In the genomic region with DNA sequence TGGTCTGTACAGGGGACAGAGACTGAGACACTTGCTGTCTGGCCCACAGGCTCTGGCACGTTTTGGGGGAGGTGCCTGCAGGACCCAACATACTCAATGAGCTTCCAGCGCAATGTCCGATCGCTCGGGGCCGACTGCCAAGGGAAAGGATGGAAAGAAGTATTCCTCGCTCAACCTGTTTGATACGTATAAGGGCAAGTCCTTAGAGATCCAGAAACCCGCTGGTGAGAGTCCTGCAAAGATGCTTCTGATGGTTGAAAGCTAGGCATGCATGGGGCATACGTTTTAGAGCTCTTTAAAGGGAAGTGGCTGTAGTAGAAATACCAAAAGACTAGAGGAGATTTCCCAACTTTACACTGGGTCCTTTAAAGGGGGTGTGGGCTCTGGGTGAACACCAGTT, we compare ENCODE assay signal across 10 cellular contexts. TPM values are rescaled to one million over a fixed set of nuclear protein-coding genes. Genes with fewer than 3 reads are reported as not detected.
DNase-seq lines count a peak whose midpoint lies in the region; ATAC-seq and TF ChIP-seq lines count a peak whose summit lies in the region.
"Had no signal": no experiment of that assay in that cellular context is flagged by ENCODE, and none has a peak within 500 bp of the region (broad histone marks: within the 10 kb centered on the region; RNA-seq: fewer than 3 reads in every experiment).

No MANE protein-coding gene starts in this region.

- H3K36me3 Mint-ChIP-seq in T-helper 2 cell treated with Interferon-gamma antibody and Interleukin-4, amounts not matched to agents 5 μg/mL and 100 μg/mL, for 36 hours (ENCODE audit: low read depth) = peaks cover 58% of the 10 kb centered on the region

- H3K27me3 Mint-ChIP-seq in T-helper 2 cell treated with Interferon-gamma antibody and Interleukin-4, amounts not matched to agents 5 μg/mL and 100 μg/mL, for 36 hours (ENCODE audit: low read depth) = no peaks in the 10 kb centered on the region
- H3K27me3 Mint-ChIP-seq in stimulated activated naive CD8-positive, alpha-beta T cell treated with anti-CD3 and anti-CD28 coated beads, Interleukin-15, amount 100 ng/mL, for 72 hours = no peaks in the 10 kb centered on the region

- H3K9me3 Mint-ChIP-seq in T-helper 2 cell treated with Interferon-gamma antibody and Interleukin-4, amounts not matched to agents 5 μg/mL and 100 μg/mL, for 36 hours = no peaks in the 10 kb centered on the region
- no peaks in the 10 kb centered on the region for H3K9me3 Mint-ChIP-seq in stimulated activated naive CD8-positive, alpha-beta T cell treated with anti-CD3 and anti-CD28 coated beads, Interleukin-15, amount 100 ng/mL, for 72 hours

- no peak for TF ChIP-seq CTCF in VCaP (conservative IDR thresholded peaks at IDR 0.05)
- TF ChIP-seq CTCF in fibroblast of the aortic adventitia (IDR thresholded peaks at IDR 0.05; ENCODE audit: insufficient read depth, low read length) = no peak

- H3K4me1 Mint-ChIP-seq in T-helper 2 cell treated with Interferon-gamma antibody and Interleukin-4, amounts not matched to agents 5 μg/mL and 100 μg/mL, for 36 hours (ENCODE audit: low read depth) = peaks cover 29% of the 10 kb centered on the region
- H3K4me1 Mint-ChIP-seq in stimulated activated naive CD8-positive, alpha-beta T cell treated with anti-CD3 and anti-CD28 coated beads, Interleukin-15, amount 100 ng/mL, for 72 hours = peaks cover 56% of the 10 kb centered on the region

- peak overlapping the region; percentile 24 for H3K27ac Mint-ChIP-seq in T-helper 2 cell treated with Interferon-gamma antibody and Interleukin-4, amounts not matched to agents 5 μg/mL and 100 μg/mL, for 36 hours
- H3K27ac Mint-ChIP-seq in stimulated activated naive CD8-positive, alpha-beta T cell treated with anti-CD3 and anti-CD28 coated beads, Interleukin-15, amount 100 ng/mL, for 72 hours = peak overlapping the region; percentile 90 to 98

- no peak for ATAC-seq in stimulated activated naive CD8-positive, alpha-beta T cell treated with anti-CD3 and anti-CD28 coated beads, Interleukin-15, amount 100 ng/mL, for 72 hours
- no peak for ATAC-seq in GM21786 (IDR thresholded peaks at IDR 0.05; ENCODE audit: unreplicated experiment)
- ATAC-seq: heart right ventricle had no signal

- DNase-seq in T-helper 2 cell treated with Interferon-gamma antibody and Interleukin-4, amounts not matched to agents 5 μg/mL and 100 μg/mL, for 36 hours (ENCODE audit: low spot score) = no peak
- DNase-seq in T-helper 2 cell (no peak), fibroblast of the aortic adventitia (ENCODE audit: low read depth) (no peak), DMS53 (lab: John Stamatoyannopoulos, UW) (no peak)
- no peak for DNase-seq in stimulated activated naive CD8-positive, alpha-beta T cell treated with anti-CD3 and anti-CD28 coated beads, Interleukin-15, amount 100 ng/mL, for 72 hours
- DNase-seq in stimulated activated CD4-positive, alpha-beta T cell treated with anti-CD3 and anti-CD28 coated beads, Interleukin-4, amount 100 ng/mL, for 24 hours = no peak
- DNase-seq: heart right ventricle had no signal

- peak overlapping the region; percentile 90 for H3K4me3 Mint-ChIP-seq in T-helper 2 cell treated with Interferon-gamma antibody and Interleukin-4, amounts not matched to agents 5 μg/mL and 100 μg/mL, for 36 hours
- H3K4me3 Mint-ChIP-seq in stimulated activated naive CD8-positive, alpha-beta T cell treated with anti-CD3 and anti-CD28 coated beads, Interleukin-15, amount 100 ng/mL, for 72 hours = peak overlapping the region; percentile 78 to 97

- H3K27ac ChIP-seq in VCaP = peak overlapping the region; percentile 95
- H3K27ac ChIP-seq: SJSA1 had no signal

- peak overlapping the region; percentile 93 for H3K4me3 ChIP-seq in fibroblast of the aortic adventitia (ENCODE audit: low read depth, low read length)

RNA-seq across cellular contexts. Expression of a gene that starts 2.2 kb away (rescaled TPM):
- total RNA-seq in fibroblast of the aortic adventitia (ENCODE audit: low replicate concordance) = 24.0 and 68.0 TPM in 2 replicates

RNA-seq across cellular contexts. Expression of a gene that starts 7.6 kb away (rescaled TPM):
- total RNA-seq in fibroblast of the aortic adventitia (ENCODE audit: low replicate concordance) = not detected in 2 replicates
- total RNA-seq: SJSA1 had no signal

RNA-seq across cellular contexts. Expression of a gene that starts 29.8 kb away (rescaled TPM):
- 109 and 161 TPM in 2 replicates for total RNA-seq in fibroblast of the aortic adventitia (ENCODE audit: low replicate concordance)

RNA-seq across cellular contexts. Expression of a gene that starts 29.9 kb away (rescaled TPM):
- total RNA-seq in fibroblast of the aortic adventitia (ENCODE audit: low replicate concordance) = not detected in 2 replicates
- total RNA-seq: SJSA1 had no signal

RNA-seq across cellular contexts. Expression of a gene that starts 33.0 kb away (rescaled TPM):
- total RNA-seq in fibroblast of the aortic adventitia (ENCODE audit: low replicate concordance) = 2.0 TPM in 1 of 2 replicates, not detected in the other
